In the genomic region with DNA sequence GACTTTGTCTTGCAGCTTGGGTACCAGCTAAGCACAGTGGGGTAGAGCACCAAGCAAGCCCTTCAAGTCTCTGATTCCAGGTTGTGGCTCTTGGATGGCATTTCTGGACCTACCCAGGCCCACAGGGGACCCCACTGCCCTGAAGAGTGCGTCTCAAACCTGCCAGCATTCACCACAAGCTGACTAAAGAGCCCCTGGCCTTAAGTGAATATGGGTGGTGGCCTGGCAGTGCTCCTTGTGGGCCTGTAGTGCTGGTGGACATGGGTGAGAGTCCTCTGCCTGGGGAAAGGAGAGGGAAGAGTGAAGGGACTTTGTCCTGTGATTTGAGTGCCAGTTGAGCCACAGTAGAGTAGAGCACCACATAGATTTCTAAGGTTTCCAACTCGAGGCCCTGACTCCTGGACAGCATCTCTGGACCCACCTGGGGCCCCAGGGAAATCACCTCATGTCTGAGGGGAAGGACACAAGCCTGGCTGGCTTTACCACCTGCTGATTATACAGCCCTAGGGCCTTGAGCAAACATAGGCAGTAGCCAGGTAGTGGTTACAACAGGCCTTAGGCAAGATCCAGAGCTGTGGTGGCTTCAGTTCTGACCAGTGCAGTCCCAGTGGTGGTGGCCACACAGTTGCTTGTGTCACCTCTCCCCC, we compare ENCODE assay signal across 21 cellular contexts. TPM values are rescaled to one million over a fixed set of nuclear protein-coding genes. Genes with fewer than 3 reads are reported as not detected.
A peak's percentile ranks its signal among the peaks of the same experiment; 100 is the strongest.
DNase-seq lines count a peak whose midpoint lies in the region; ATAC-seq, FAIRE-seq and TF ChIP-seq lines count a peak whose summit lies in the region.
"Had no signal": no experiment of that assay in that cellular context is flagged by ENCODE, and none has a peak within 500 bp of the region (broad histone marks: within the 10 kb centered on the region; RNA-seq: fewer than 3 reads in every experiment).

No MANE protein-coding gene starts in this region.

- TF ChIP-seq CTCF in HepG2 (CRISPR knock-in tag; IDR thresholded peaks at IDR 0.05), result no peak
- no peak for TF ChIP-seq CTCF in prostate gland (IDR thresholded peaks at IDR 0.05)

- TF ChIP-seq POLR2A in HepG2 (IDR thresholded peaks at IDR 0.05; ENCODE audit: insufficient read depth in 1 of 2, low read depth in 2 of 2, low read length in 2 of 2) (no peak), prostate gland (IDR thresholded peaks at IDR 0.05) (no peak)

- H3K4me1 Mint-ChIP-seq in naive thymus-derived CD4-positive, alpha-beta T cell, result peaks cover 4 to 15% (median 6%) of the 10 kb centered on the region in 7 donors

- peaks cover 13 to 28% (median 27%) of the 10 kb centered on the region in 5 donors for H3K27me3 Mint-ChIP-seq in naive thymus-derived CD4-positive, alpha-beta T cell

- H3F3A ChIP-seq in GM23248 (ENCODE audit: insufficient read depth), result peaks cover 21% of the 10 kb centered on the region

- CTCF ChIA-PET in HepG2 (lab: Yijun Ruan, JAX; ENCODE audit: low intra/inter-chr PET ratio, low total read pairs), result no interaction called here
- CTCF ChIA-PET in naive thymus-derived CD4-positive, alpha-beta T cell (lab: Charles Lee), result no interaction called here

- H3K4me2 ChIP-seq in GM23248 (ENCODE audit: unreplicated experiment) (no peak overlapping the region), HepG2 (ENCODE audit: low read depth, low read length) (no peak overlapping the region)
- H3K4me2 ChIP-seq: BLaER1 treated with 17β-estradiol and CSF1 and Interleukin-3, amounts not matched to agents 10 nM and 100 nM had no signal

- DNase-seq in GM23248, result no peak
- DNase-seq in HepG2 (ENCODE audit: low spot score), result no peak
- DNase-seq in NCI-H748 (lab: John Stamatoyannopoulos, UW; ENCODE audit: unreplicated experiment), result no peak
- no peak for DNase-seq in naive thymus-derived CD4-positive, alpha-beta T cell
- DNase-seq in NCI-H446 treated with DMSO at 0.1 percent for 48 hours (lab: John Stamatoyannopoulos, UW), result no peak
- no peak for DNase-seq in prostate gland (ENCODE audit: low spot score)
- DNase-seq: activated gamma-delta T cell; cortex of kidney; GOT3; heart right ventricle; mucosa of descending colon; NCI-H2107; stimulated activated naive B cell treated with anti-CD40 and anti-IgM and Interleukin-4, amounts not matched to agents 10 μg/mL and 1 μg/mL and 100 μg/mL, for 72 hours; T-helper 1 cell; WERI-Rb-1 had no signal

- peaks cover 0 to 42% (median 17%) of the 10 kb centered on the region in 11 donors for H3K9me3 Mint-ChIP-seq in naive thymus-derived CD4-positive, alpha-beta T cell

- H3K27me3 ChIP-seq in GM23248 (replicated peaks; ENCODE audit: insufficient read depth), result no peaks in the 10 kb centered on the region
- H3K27me3 ChIP-seq in HepG2 (ENCODE audit: control insufficient read depth in 1 of 2, insufficient read depth in 2 of 2, low read length in 2 of 2), result no peaks in the 10 kb centered on the region
- no peaks in the 10 kb centered on the region for H3K27me3 ChIP-seq in naive thymus-derived CD4-positive, alpha-beta T cell (ENCODE audit: control insufficient read depth in 2 of 2, insufficient read depth in 2 of 2, low read length in 2 of 2)
- H3K27me3 ChIP-seq in prostate gland (replicated peaks; ENCODE audit: insufficient read depth), result no peaks in the 10 kb centered on the region
- H3K27me3 ChIP-seq: ascending aorta; BLaER1 treated with 17β-estradiol and CSF1 and Interleukin-3, amounts not matched to agents 10 nM and 100 nM; heart right ventricle; MG63 had no signal

- ATAC-seq in GM18511 (IDR thresholded peaks at IDR 0.05; ENCODE audit: unreplicated experiment) (peak; percentile 23), HG03460 (IDR thresholded peaks at IDR 0.05; ENCODE audit: unreplicated experiment) (peak; percentile 23), HepG2 (peak; percentile 67)
- no peak for ATAC-seq in naive thymus-derived CD4-positive, alpha-beta T cell
- ATAC-seq: mucosa of descending colon; stimulated activated naive B cell treated with anti-CD40 and anti-IgM and Interleukin-4, amounts not matched to agents 10 μg/mL and 1 μg/mL and 100 μg/mL, for 72 hours had no signal

- no TSS peak for BruUV-seq in HepG2 (replicated peaks; lab: Mats Ljungman, UMichigan)

- TF ChIP-seq RAD21 in HepG2 (CRISPR knock-in tag; IDR thresholded peaks at IDR 0.05), result no peak

- no peak overlapping the region for H3K27ac Mint-ChIP-seq in naive thymus-derived CD4-positive, alpha-beta T cell
- H3K27ac Mint-ChIP-seq: stimulated activated naive B cell treated with anti-CD40 and anti-IgM and Interleukin-4, amounts not matched to agents 10 μg/mL and 1 μg/mL and 100 μg/mL, for 72 hours had no signal

- H3K4me1 ChIP-seq in GM23248 (ENCODE audit: insufficient read depth) (peaks cover 33% of the 10 kb centered on the region), HepG2 (ENCODE audit: insufficient read depth, low read length) (peaks cover 19% of the 10 kb centered on the region), prostate gland (replicated peaks) (no peaks in the 10 kb centered on the region)
- H3K4me1 ChIP-seq in naive thymus-derived CD4-positive, alpha-beta T cell (ENCODE audit: control insufficient read depth in 2 of 2, insufficient read depth in 2 of 2, low read length in 2 of 2), result peaks cover 0 to 4% of the 10 kb centered on the region in 2 donors

- H3K4me3 Mint-ChIP-seq in naive thymus-derived CD4-positive, alpha-beta T cell, result no peak overlapping the region
- H3K4me3 Mint-ChIP-seq: stimulated activated naive B cell treated with anti-CD40 and anti-IgM and Interleukin-4, amounts not matched to agents 10 μg/mL and 1 μg/mL and 100 μg/mL, for 72 hours had no signal

- H3K9me3 ChIP-seq in GM23248 (ENCODE audit: low read depth) (no peaks in the 10 kb centered on the region), HepG2 (ENCODE audit: low read length) (peaks cover 2% of the 10 kb centered on the region), prostate gland (no peaks in the 10 kb centered on the region)
- H3K9me3 ChIP-seq in naive thymus-derived CD4-positive, alpha-beta T cell (ENCODE audit: control insufficient read depth in 2 of 3, low read length in 3 of 3), result no peaks in the 10 kb centered on the region
- H3K9me3 ChIP-seq: ascending aorta had no signal

- no peaks in the 10 kb centered on the region for H3K9me2 ChIP-seq in GM23248 (ENCODE audit: insufficient read depth)

- no peak overlapping the region for H2AFZ ChIP-seq in GM23248
- no peak overlapping the region for H2AFZ ChIP-seq in HepG2 (ENCODE audit: low read length)

- H3K79me2 ChIP-seq in GM23248 (ENCODE audit: insufficient read depth) (peaks cover 30% of the 10 kb centered on the region), HepG2 (ENCODE audit: insufficient read depth, low read length) (no peaks in the 10 kb centered on the region)

- H3K36me3 Mint-ChIP-seq in naive thymus-derived CD4-positive, alpha-beta T cell, result peaks cover 0 to 10% (median 5%) of the 10 kb centered on the region in 5 donors

- H3K27ac ChIP-seq in GM23248 (peak overlapping the region; percentile 81), HepG2 (ENCODE audit: extremely low read length, insufficient read depth, low read length) (peak overlapping the region; percentile 10), prostate gland (no peak overlapping the region)
- H3K27ac ChIP-seq in naive thymus-derived CD4-positive, alpha-beta T cell (ENCODE audit: low read depth, low read length), result no peak overlapping the region
- H3K27ac ChIP-seq: ascending aorta, heart right ventricle, WERI-Rb-1 had no signal

- H3K36me3 ChIP-seq in GM23248 (ENCODE audit: low read depth) (peaks cover 5% of the 10 kb centered on the region; the same call in 1 of the 2 replicates), HepG2 (replicated peaks in 1 of 2; ENCODE audit: control insufficient read depth in 1 of 2, insufficient read depth in 2 of 2, low read length in 2 of 2) (no peaks in the 10 kb centered on the region; a peak in 1 of 5 replicates), prostate gland (no peaks in the 10 kb centered on the region)
- H3K36me3 ChIP-seq in naive thymus-derived CD4-positive, alpha-beta T cell (ENCODE audit: control insufficient read depth in 2 of 3, insufficient read depth in 3 of 3, low read length in 3 of 3), result no peaks in the 10 kb centered on the region
- H3K36me3 ChIP-seq: ascending aorta, heart right ventricle, MG63, WERI-Rb-1 had no signal

- H3K9ac ChIP-seq in GM23248, result peak overlapping the region; percentile 60
- no peak overlapping the region for H3K9ac ChIP-seq in HepG2 (ENCODE audit: insufficient read depth, low read depth, low read length)
- H3K9ac ChIP-seq: BLaER1 treated with 17β-estradiol and CSF1 and Interleukin-3, amounts not matched to agents 10 nM and 100 nM had no signal

- H3K4me3 ChIP-seq in GM23248 (no peak overlapping the region), HepG2 (replicated peaks in 1 of 3; ENCODE audit: insufficient read depth in 1 of 3, low read depth in 2 of 3, low read length in 3 of 3) (no peak overlapping the region), prostate gland (no peak overlapping the region)
- H3K4me3 ChIP-seq in naive thymus-derived CD4-positive, alpha-beta T cell (ENCODE audit: low read length), result no peak overlapping the region
- H3K4me3 ChIP-seq: ascending aorta; BLaER1 treated with 17β-estradiol and CSF1 and Interleukin-3, amounts not matched to agents 10 nM and 100 nM; heart right ventricle; MG63; mucosa of descending colon had no signal

- TF ChIP-seq EP300 in HepG2 (IDR thresholded peaks at IDR 0.05; ENCODE audit: low read depth in 2 of 2, low read length in 2 of 2) (no peak), HepG2 (CRISPR knock-in tag; IDR thresholded peaks at IDR 0.05; ENCODE audit: borderline replicate concordance) (no peak)

- no peaks in the 10 kb centered on the region for H4K20me1 ChIP-seq in GM23248 (ENCODE audit: insufficient read depth)
- no peaks in the 10 kb centered on the region for H4K20me1 ChIP-seq in HepG2 (ENCODE audit: insufficient read depth, low read length)
- H4K20me1 ChIP-seq: BLaER1 treated with 17β-estradiol and CSF1 and Interleukin-3, amounts not matched to agents 10 nM and 100 nM had no signal

- intact Hi-C loops in HepG2 (cut with micrococcal nuclease; ENCODE audit: unreplicated experiment), result no loop called here
- intact Hi-C loops in naive thymus-derived CD4-positive, alpha-beta T cell (cut with micrococcal nuclease), result no loop called here
- intact Hi-C loops in prostate gland (cut with DNase I), result no loop called here

- WGBS in GM23248 (ENCODE audit: low coverage in 1 of 2, low lambda C conversion rate in 2 of 2, missing lambda C conversion rate in 2 of 2), 2 experiments, result 92 to 100% methylated on average over 2 of the region's 2 CpGs
- WGBS in HepG2 (ENCODE audit: low lambda C conversion rate), result 100% methylated on average over 1 of the region's 2 CpGs
- 82% methylated on average over 2 of the region's 2 CpGs for WGBS in prostate gland

- POLR2A ChIA-PET in HepG2 (lab: Yijun Ruan, JAX), result no interaction called here
- POLR2A ChIA-PET in naive thymus-derived CD4-positive, alpha-beta T cell (lab: Charles Lee), result no interaction called here

- in situ Hi-C loops in GM23248 (cut with MboI) (no loop called here), HepG2 (cut with HindIII; ENCODE audit: extremely low pct_ligation_motif_present, low pct_unique_long_range_greater_than_20kb) (no loop called here)

- FAIRE-seq in HepG2 (lab: Jason Lieb, UNC), result no peak

RNA-seq across cellular contexts. Expression of gene GSDME, which starts 23.7 kb away (rescaled TPM):
- 39.4 and 63.6 TPM in 2 replicates for total RNA-seq in GM23248 (2014; rRNA removed; shearing (Covaris generic))
- polyA plus RNA-seq in GM23248 (2016; fragmentation: Nextera tagmentation; extraction: Ambion mirVana) (49.4 and 51.1 TPM in 2 replicates), HepG2 (2011; rRNA removed) (27.2 and 28.2 TPM in 2 replicates)
- total RNA-seq in HepG2 (2016; rRNA removed; fragmentation: Illumina TruSeq; extraction: Trizol) (19.2 and 30.0 TPM in 2 replicates), prostate gland (10 to 100 TPM in 1 of 2 donors, 1 to 10 TPM in 1; 4.2 to 39.3 TPM)
- 3.4 and 5.0 TPM in 2 replicates for total RNA-seq in HepG2 (2016; cell fraction: cytosol; rRNA removed; fragmentation: Illumina TruSeq; extraction: Trizol; ENCODE audit: low read depth)
- 20.2 and 27.5 TPM in 2 replicates for total RNA-seq in HepG2 (2016; cell fraction: insoluble cytoplasmic fraction; rRNA removed; fragmentation: Illumina TruSeq; extraction: Trizol)
- total RNA-seq in HepG2 (2016; cell fraction: membrane; rRNA removed; fragmentation: Illumina TruSeq; extraction: Trizol), result 8.4 and 9.3 TPM in 2 replicates
- total RNA-seq in HepG2 (2016; cell fraction: nucleus; rRNA removed; fragmentation: Illumina TruSeq; extraction: Trizol), result 15.5 and 19.2 TPM in 2 replicates
- polyA plus RNA-seq in HepG2 (2011; cell fraction: cytosol; rRNA removed), result 21.7 and 24.2 TPM in 2 replicates
- polyA plus RNA-seq in HepG2 (2011; cell fraction: nucleus; rRNA removed), result 56.7 and 59.2 TPM in 2 replicates
- 16.9 and 17.5 TPM in 2 replicates for polyA plus RNA-seq in HepG2 (2012)
- polyA plus RNA-seq in HepG2 (2016; cell fraction: cytosol; fragmentation: Illumina TruSeq; extraction: Trizol; ENCODE audit: low read depth), result 2.6 and 3.4 TPM in 2 replicates
- 35.8 and 38.3 TPM in 2 replicates for polyA plus RNA-seq in HepG2 (2016; cell fraction: insoluble cytoplasmic fraction; fragmentation: Illumina TruSeq; extraction: Trizol; ENCODE audit: low read depth)
- polyA plus RNA-seq in HepG2 (2016; cell fraction: membrane; fragmentation: Illumina TruSeq; extraction: Trizol; ENCODE audit: low read depth), result 6.0 and 6.2 TPM in 2 replicates
- polyA plus RNA-seq in HepG2 (2016; cell fraction: nucleus; fragmentation: Illumina TruSeq; extraction: Trizol; ENCODE audit: insufficient read depth, low read depth), result 30.3 and 31.2 TPM in 2 replicates
- polyA minus RNA-seq in HepG2 (2011; rRNA and poly(A)+ RNA removed; ENCODE audit: low replicate concordance), result 30.0 and 31.2 TPM in 2 replicates
- polyA minus RNA-seq in HepG2 (2011; cell fraction: cytosol; rRNA and poly(A)+ RNA removed), result 7.8 and 10.8 TPM in 2 replicates
- polyA minus RNA-seq in HepG2 (2011; cell fraction: nucleus; rRNA and poly(A)+ RNA removed), result 47.3 and 58.2 TPM in 2 replicates
- total RNA-seq in naive thymus-derived CD4-positive, alpha-beta T cell, result 1 to 10 TPM in 2 of 5 experiments, under 1 TPM in 3; 0.42 to 5.0 (median 0.92) TPM
- polyA plus RNA-seq in naive thymus-derived CD4-positive, alpha-beta T cell, result under 1 TPM in 1 of 2 donors, not detected in 1; 0.41 TPM
- total RNA-seq: HT-29 had no signal

Comparison
In these comparisons a context has a peak if more than half of its experiments do, and no peak if none do; other contexts are left out.
1. H3K27ac ChIP-seq: peak in GM23248 (single experiment) and HepG2 (single experiment); none in naive thymus-derived CD4-positive, alpha-beta T cell (single experiment) and prostate gland (0 of 2).